In genomic region chr18:55289048-55289447, GRCh38 we compare ENCODE assay signal across 18 cellular contexts.
DNase-seq lines count a peak whose midpoint lies in the region; ATAC-seq, FAIRE-seq and TF ChIP-seq lines count a peak whose summit lies in the region.
"Had no signal": no experiment of that assay in that cellular context is flagged by ENCODE, and none has a peak within 500 bp of the region (broad histone marks: within the 10 kb centered on the region; RNA-seq: fewer than 3 reads in every experiment).

No MANE protein-coding gene starts in this region.

- FAIRE-seq in GM12892 (lab: Jason Lieb, UNC): peak; percentile 51
- FAIRE-seq: H1, RCC 7860 had no signal

- no peak overlapping the region for H3K4me3 Mint-ChIP-seq in WTC11
- no peak overlapping the region for H3K4me3 Mint-ChIP-seq in stimulated activated memory B cell treated with anti-CD40 and anti-IgM and Interleukin-4, amounts not matched to agents 10 μg/mL and 1 μg/mL and 100 μg/mL, for 72 hours
- H3K4me3 Mint-ChIP-seq: CD8-positive, alpha-beta memory T cell; T-helper 17 cell had no signal

- CTCF ChIA-PET in WTC11 (lab: Charles Lee): interaction anchor here (1.9 kb wide), 1 partner anchor 55 kb away, joined by 8 read pairs; no protein-coding TSS in a partner anchor

- peak overlapping the region; percentile 37; the same call in 1 of the 2 replicates for H3K27ac Mint-ChIP-seq in WTC11
- peak overlapping the region; percentile 72 for H3K27ac Mint-ChIP-seq in stimulated activated memory B cell treated with anti-CD40 and anti-IgM and Interleukin-4, amounts not matched to agents 10 μg/mL and 1 μg/mL and 100 μg/mL, for 72 hours
- H3K27ac Mint-ChIP-seq: CD8-positive, alpha-beta memory T cell; T-helper 17 cell had no signal

- H3K9me3 Mint-ChIP-seq in WTC11: no peaks in the 10 kb centered on the region
- H3K9me3 Mint-ChIP-seq in stimulated activated memory B cell treated with anti-CD40 and anti-IgM and Interleukin-4, amounts not matched to agents 10 μg/mL and 1 μg/mL and 100 μg/mL, for 72 hours: peaks cover 3% of the 10 kb centered on the region

- POLR2A ChIA-PET in WTC11 (lab: Charles Lee): no interaction called here

- no peak for TF ChIP-seq CTCF in WTC11 (IDR thresholded peaks at IDR 0.05)

- DNase-seq in GM12892 (ENCODE audit: insufficient read length) (no peak), NCI-H1105 (lab: John Stamatoyannopoulos, UW) (peak; percentile 79), WTC11 (ENCODE audit: low spot score) (no peak), NCI-H128 (lab: John Stamatoyannopoulos, UW; ENCODE audit: unreplicated experiment) (no peak)
- DNase-seq: C1 segment of cervical spinal cord; CD8-positive, alpha-beta memory T cell; DMS53; Karpas-422; NCI-H1694 treated with DMSO at 0.1 percent for 48 hours; NCI-H2171; NCI-H446 treated with DMSO at 0.1 percent for 48 hours; T-helper 17 cell had no signal

- TF ChIP-seq POLR2A in GM12892 (IDR thresholded peaks at IDR 0.05; ENCODE audit: low read depth, low read length): no peak

- no peak for ATAC-seq in WTC11
- no peak for ATAC-seq in stimulated activated memory B cell treated with anti-CD40 and anti-IgM and Interleukin-4, amounts not matched to agents 10 μg/mL and 1 μg/mL and 100 μg/mL, for 72 hours
- no peak for ATAC-seq in HG03354 (IDR thresholded peaks at IDR 0.05; ENCODE audit: poor library complexity, severe bottlenecking, unreplicated experiment)
- no peak for ATAC-seq in HG03039 (IDR thresholded peaks at IDR 0.05; ENCODE audit: unreplicated experiment)
- ATAC-seq: Right ventricle myocardium inferior, T-helper 17 cell had no signal

- no peaks in the 10 kb centered on the region; the same call in 1 of the 2 replicates for H3K36me3 Mint-ChIP-seq in WTC11
- peaks cover 58% of the 10 kb centered on the region for H3K36me3 Mint-ChIP-seq in stimulated activated memory B cell treated with anti-CD40 and anti-IgM and Interleukin-4, amounts not matched to agents 10 μg/mL and 1 μg/mL and 100 μg/mL, for 72 hours
- H3K36me3 Mint-ChIP-seq: CD8-positive, alpha-beta memory T cell had no signal

- no peaks in the 10 kb centered on the region for H3K27me3 Mint-ChIP-seq in WTC11 (ENCODE audit: low read depth)
- H3K27me3 Mint-ChIP-seq in stimulated activated memory B cell treated with anti-CD40 and anti-IgM and Interleukin-4, amounts not matched to agents 10 μg/mL and 1 μg/mL and 100 μg/mL, for 72 hours: no peaks in the 10 kb centered on the region
- H3K27me3 Mint-ChIP-seq: CD8-positive, alpha-beta memory T cell; T-helper 17 cell had no signal

- peaks cover 40% of the 10 kb centered on the region for H3K4me1 Mint-ChIP-seq in WTC11
- H3K4me1 Mint-ChIP-seq in stimulated activated memory B cell treated with anti-CD40 and anti-IgM and Interleukin-4, amounts not matched to agents 10 μg/mL and 1 μg/mL and 100 μg/mL, for 72 hours: peaks cover 77% of the 10 kb centered on the region
- H3K4me1 Mint-ChIP-seq: CD8-positive, alpha-beta memory T cell; T-helper 17 cell had no signal

TF ChIP-seq in WTC11, 78 proteins besides CTCF, POLR2A, EP300 and RAD21:
- TF ChIP-seq MLX (CRISPR knock-in tag; IDR thresholded peaks at IDR 0.05) (no peak), ZNF532 (CRISPR knock-in tag; IDR thresholded peaks at IDR 0.05; ENCODE audit: borderline replicate concordance) (no peak), NFE2L1 (CRISPR knock-in tag; IDR thresholded peaks at IDR 0.05) (no peak), GABPB1 (CRISPR knock-in tag; IDR thresholded peaks at IDR 0.05) (no peak), IRF2 (CRISPR knock-in tag; IDR thresholded peaks at IDR 0.05; ENCODE audit: borderline replicate concordance, low read depth) (no peak), ZBTB43 (CRISPR knock-in tag; IDR thresholded peaks at IDR 0.05) (no peak), ESRRA (CRISPR knock-in tag; IDR thresholded peaks at IDR 0.05; ENCODE audit: borderline replicate concordance) (no peak), E2F5 (CRISPR knock-in tag; IDR thresholded peaks at IDR 0.05) (no peak), TEAD4 (CRISPR knock-in tag; IDR thresholded peaks at IDR 0.05) (no peak), CDX4 (CRISPR knock-in tag; IDR thresholded peaks at IDR 0.05; ENCODE audit: borderline replicate concordance) (no peak), PREB (CRISPR knock-in tag; IDR thresholded peaks at IDR 0.05; ENCODE audit: borderline replicate concordance) (no peak), NR1H2 (CRISPR knock-in tag; IDR thresholded peaks at IDR 0.05) (no peak), GRHL2 (CRISPR knock-in tag; IDR thresholded peaks at IDR 0.05; ENCODE audit: insufficient replicate concordance, severe bottlenecking) (no peak)
